ENCODE assay signal across 22 cellular contexts in the genomic region with DNA sequence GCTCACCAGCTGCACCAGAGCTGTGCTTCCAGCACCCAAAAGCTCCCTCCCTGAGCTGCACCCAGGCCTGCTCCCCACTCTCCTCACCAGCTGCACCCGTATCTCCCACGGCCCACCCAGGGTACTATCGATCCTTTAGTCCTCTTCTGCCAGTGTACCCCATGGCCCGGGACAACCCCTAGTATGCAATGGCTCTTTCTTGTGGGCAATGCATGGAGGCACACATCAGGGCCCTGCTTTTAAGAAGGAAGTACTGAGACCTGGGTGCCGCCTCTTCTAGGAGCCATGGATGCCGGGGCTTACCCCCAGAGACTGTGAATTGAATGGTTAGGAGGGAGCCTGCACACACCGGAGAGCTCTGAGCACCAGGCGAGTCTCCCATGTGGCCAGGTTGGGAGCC.
"Had no signal": no experiment of that assay in that cellular context is flagged by ENCODE, and none has a peak within 500 bp of the region (broad histone marks: within the 10 kb centered on the region; RNA-seq: fewer than 3 reads in every experiment).

No MANE protein-coding gene starts in this region.

- DNase-seq: Karpas-422, KG1, MG63, NCI-H1092, NCI-H1105 treated with DMSO at 0.1 percent for 48 hours, NCI-H1436, NCI-H187, NCI-H2029, NCI-H2081 treated with DMSO at 0.1 percent for 48 hours, NCI-H2171, NCI-H226, NCI-H446, NCI-H510A, NCI-H524 treated with DMSO at 0.1 percent for 48 hours, NCI-H69, NCI-H774, Right ventricle myocardium superior, SIG-M5 had no signal

- H3K4me3 ChIP-seq: MG63, SJSA1, SK-N-MC had no signal

- ATAC-seq: Panc1 had no signal

- H3K27me3 ChIP-seq: MG63, SJSA1 had no signal

- H3K9me3 ChIP-seq: MG63, SJSA1 had no signal

- H3K27ac ChIP-seq: HL-60, SJSA1, SK-N-MC had no signal
